ENCODE assay signal across 13 cellular contexts in genomic region chr1:156434976-156435550, GRCh38.
DNase-seq lines count a peak whose midpoint lies in the region; ATAC-seq, FAIRE-seq and TF ChIP-seq lines count a peak whose summit lies in the region.
"Had no signal": no experiment of that assay in that cellular context is flagged by ENCODE, and none has a peak within 500 bp of the region (broad histone marks: within the 10 kb centered on the region; RNA-seq: fewer than 3 reads in every experiment).

No MANE protein-coding gene starts in this region.

- peak overlapping the region in 1 of 4 experiments; percentile 34; a peak in 1 of 7 replicates for H3K9ac ChIP-seq in H1 (replicated peaks in 1 of 4; ENCODE audit: extremely low read depth in 1 of 4, low read depth in 3 of 4, low read length in 3 of 4)

- no peak overlapping the region for H3K14ac ChIP-seq in H1 (ENCODE audit: insufficient read length)

- no peak overlapping the region for H3K56ac ChIP-seq in H1 (replicated peaks; ENCODE audit: insufficient read length, low read depth, low read length)

- peaks cover 0 to 4% (median 0%) of the 10 kb centered on the region in 8 donors for H3K9me3 Mint-ChIP-seq in CD4-positive, alpha-beta memory T cell
- H3K9me3 Mint-ChIP-seq in T-cell = no peaks in the 10 kb centered on the region
- no peaks in the 10 kb centered on the region for H3K9me3 Mint-ChIP-seq in osteocyte (ENCODE audit: unreplicated experiment)

- H2BK120ac ChIP-seq in H1 (replicated peaks; ENCODE audit: low read depth, low read length) = no peak overlapping the region

- peak overlapping the region; percentile 61 to 87 (median 83) for H3K4me3 Mint-ChIP-seq in CD4-positive, alpha-beta memory T cell
- peak overlapping the region; percentile 34 to 76 (median 72) for H3K4me3 Mint-ChIP-seq in T-cell
- H3K4me3 Mint-ChIP-seq in osteocyte (ENCODE audit: unreplicated experiment) = peak overlapping the region; percentile 50

- WGBS in H1 (ENCODE audit: extremely low coverage in 1 of 2, insufficient coverage in 1 of 2, insufficient read length in 1 of 2, insufficient replicate concordance in 2 of 2, low coverage in 1 of 2, low lambda C conversion rate in 2 of 2, missing lambda C conversion rate in 1 of 2), 2 experiments = 7% methylated on average over 21 of the region's 21 CpGs; no CpG with 5 or more reads in 1 of the 2 experiments

- no peaks in the 10 kb centered on the region for H3K36me3 ChIP-seq in CD4-positive, alpha-beta memory T cell (ENCODE audit: insufficient read depth, low read length)
- peaks cover 0 to 10% (median 0%) of the 10 kb centered on the region in 4 experiments; a peak in 1 of 8 replicates for H3K36me3 ChIP-seq in H1 (ENCODE audit: control insufficient read depth in 2 of 4, insufficient read depth in 4 of 4, low read length in 3 of 4)

- peak overlapping the region in 1 of 2 donors; percentile 25 for H3K4me3 ChIP-seq in CD4-positive, alpha-beta memory T cell (ENCODE audit: low read length in 2 of 2)
- H3K4me3 ChIP-seq in H1 (ENCODE audit: extremely low read depth in 1 of 4, insufficient read depth in 2 of 4, low read depth in 3 of 4, low read length in 4 of 4) = peak overlapping the region in 1 of 4 experiments; percentile 39; a peak in 2 of 8 replicates
- H3K4me3 ChIP-seq: PC-9 had no signal

- H2AK5ac ChIP-seq in H1 (ENCODE audit: low read depth, low read length) = no peak overlapping the region

- peak overlapping the region; percentile 52 to 62; a peak in 3 of 4 replicates for H3K4me2 ChIP-seq in H1 (ENCODE audit: insufficient read depth in 1 of 2, low read depth in 2 of 2, low read length in 2 of 2)
- H3K4me2 ChIP-seq: PC-9 had no signal

- CTCF ChIA-PET in CD4-positive, alpha-beta memory T cell (lab: Charles Lee; ENCODE audit: partially characterized antibody) = interaction anchor here (1.0 to 2.9 kb wide), 2 partner anchors 11 to 50 kb away, joined by 3 to 9 read pairs; no protein-coding TSS in a partner anchor
- CTCF ChIA-PET in T-cell (lab: Charles Lee) = interaction anchor here in 1 of 2 donors (0.6 kb wide), 1 partner anchor 116 kb away, joined by 3 read pairs; no protein-coding TSS in a partner anchor
- CTCF ChIA-PET in H1 (lab: Charles Lee; ENCODE audit: partially characterized antibody) = interaction anchor here (0.7 to 14.9 kb wide), 6 partner anchors 12 to 60 kb away, joined by 3 to 217 read pairs (median 61); no protein-coding TSS in a partner anchor

- H3K23ac ChIP-seq in H1 (ENCODE audit: insufficient read length) = no peak overlapping the region

- no peak for TF ChIP-seq RAD21 in H1 (IDR thresholded peaks at IDR 0.05 in 1 of 2, conservative IDR thresholded peaks at IDR 0.05 in 1 of 2; ENCODE audit: low read depth in 2 of 2, low read length in 2 of 2)

- H2BK15ac ChIP-seq in H1 (ENCODE audit: low read length) = no peak overlapping the region

- H3K36me3 Mint-ChIP-seq in CD4-positive, alpha-beta memory T cell = no peaks in the 10 kb centered on the region
- H3K36me3 Mint-ChIP-seq in T-cell = no peaks in the 10 kb centered on the region
- peaks cover 3% of the 10 kb centered on the region for H3K36me3 Mint-ChIP-seq in osteocyte (ENCODE audit: unreplicated experiment)

- H3K27me3 Mint-ChIP-seq in CD4-positive, alpha-beta memory T cell = peaks cover 72 to 79% of the 10 kb centered on the region in 2 donors
- peaks cover 75 to 87% of the 10 kb centered on the region in 2 donors for H3K27me3 Mint-ChIP-seq in T-cell
- H3K27me3 Mint-ChIP-seq in osteocyte (ENCODE audit: unreplicated experiment) = peaks cover 89% of the 10 kb centered on the region

- no peak overlapping the region for H2BK20ac ChIP-seq in H1 (ENCODE audit: low read length)

- TF ChIP-seq POLR2A in H1 (IDR thresholded peaks at IDR 0.05; ENCODE audit: control extremely low read depth in 1 of 2, low read depth in 2 of 2, low read length in 2 of 2) = no peak

- ATAC-seq in T-cell (replicated peaks in 1 of 4) = peak in 2 of 4 experiments; percentile 18 to 34
- no peak for ATAC-seq in HG03571 (IDR thresholded peaks at IDR 0.05; ENCODE audit: unreplicated experiment)
- ATAC-seq in HG03039 (IDR thresholded peaks at IDR 0.05; ENCODE audit: unreplicated experiment) = no peak
- ATAC-seq in sciatic nerve = no peak

- H4K5ac ChIP-seq in H1 (ENCODE audit: insufficient read length, low read depth, low read length) = no peak overlapping the region

- no peak overlapping the region for H3K27ac ChIP-seq in CD4-positive, alpha-beta memory T cell (ENCODE audit: low read depth, low read length)
- H3K27ac ChIP-seq in H1 (ENCODE audit: low read depth, low read length) = no peak overlapping the region
- H3K27ac ChIP-seq: HL-60, PC-9 had no signal

- peaks cover 18 to 35% (median 23%) of the 10 kb centered on the region in 4 donors for H3K4me1 Mint-ChIP-seq in CD4-positive, alpha-beta memory T cell
- H3K4me1 Mint-ChIP-seq in T-cell = peaks cover 26 to 41% (median 29%) of the 10 kb centered on the region in 3 donors
- peaks cover 11% of the 10 kb centered on the region for H3K4me1 Mint-ChIP-seq in osteocyte (ENCODE audit: unreplicated experiment)

- H2BK12ac ChIP-seq in H1 (ENCODE audit: low read depth, low read length) = no peak overlapping the region

- no peak for FAIRE-seq in H1 (lab: Jason Lieb, UNC)

- H3K4me1 ChIP-seq in CD4-positive, alpha-beta memory T cell (ENCODE audit: insufficient read depth, low read length) = peaks cover 36% of the 10 kb centered on the region
- peaks cover 9 to 46% (median 18%) of the 10 kb centered on the region in 4 experiments for H3K4me1 ChIP-seq in H1 (replicated peaks in 1 of 4; ENCODE audit: control insufficient read depth in 3 of 4, insufficient read depth in 4 of 4, low read length in 3 of 4)

- peak overlapping the region in 1 of 7 donors; percentile 36 for H3K27ac Mint-ChIP-seq in CD4-positive, alpha-beta memory T cell
- H3K27ac Mint-ChIP-seq in T-cell (peak overlapping the region in 1 of 2 donors; percentile 21), osteocyte (ENCODE audit: unreplicated experiment) (no peak overlapping the region)

- H3K79me1 ChIP-seq in H1 (ENCODE audit: low read depth, low read length) = no peaks in the 10 kb centered on the region

- intact Hi-C loops in CD4-positive, alpha-beta memory T cell (cut with micrococcal nuclease) = no loop called here
- intact Hi-C loops in sciatic nerve (cut with DNase I) = no loop called here

- H3K18ac ChIP-seq in H1 (ENCODE audit: extremely low read depth, low read length) = no peak overlapping the region

- H4K20me1 ChIP-seq in H1 (replicated peaks in 1 of 2; ENCODE audit: control insufficient read depth in 1 of 2, insufficient read depth in 2 of 2, low read length in 2 of 2) = peaks cover 4 to 20% of the 10 kb centered on the region in 2 experiments

- H3K4ac ChIP-seq in H1 (replicated peaks; ENCODE audit: insufficient read length, low read depth, low read length) = peak overlapping the region; percentile 19

- POLR2A ChIA-PET in CD4-positive, alpha-beta memory T cell (lab: Charles Lee; ENCODE audit: partially characterized antibody) = interaction anchor here (1.4 to 2.5 kb wide), 2 partner anchors 13 to 49 kb away, joined by 4 to 5 read pairs; no protein-coding TSS in a partner anchor
- POLR2A ChIA-PET in T-cell (lab: Charles Lee) = no interaction called here
- POLR2A ChIA-PET in H1 (lab: Charles Lee; ENCODE audit: partially characterized antibody) = interaction anchor here (0.6 to 6.4 kb wide), 4 partner anchors 11 to 1335 kb away, joined by 3 to 74 read pairs (median 9); no protein-coding TSS in a partner anchor

- no peaks in the 10 kb centered on the region for H3K9me3 ChIP-seq in CD4-positive, alpha-beta memory T cell (ENCODE audit: control insufficient read depth in 1 of 2, low read length in 2 of 2)
- no peaks in the 10 kb centered on the region for H3K9me3 ChIP-seq in H1 (ENCODE audit: insufficient read depth in 2 of 2, low read depth in 1 of 2, low read length in 1 of 2)

- H2BK5ac ChIP-seq in H1 (ENCODE audit: low read depth, low read length) = no peak overlapping the region

- peaks cover 6% of the 10 kb centered on the region; the same call in 1 of the 2 replicates for H3K23me2 ChIP-seq in H1 (ENCODE audit: low read depth, low read length)

- H4K8ac ChIP-seq in H1 (ENCODE audit: extremely low read depth, insufficient read depth, low read length) = 0 out of 2 replicates have a peak overlapping the region, but pooled peaks have one; percentile 73

- DNase-seq in CD4-positive, alpha-beta memory T cell = no peak
- DNase-seq in T-cell (no peak), H1 (ENCODE audit: low read depth in 1 of 2, low spot score in 2 of 2) (no peak), osteocyte (ENCODE audit: extremely low spot score, unreplicated experiment) (no peak), sciatic nerve (ENCODE audit: low spot score) (no peak), cortex of kidney (lab: John Stamatoyannopoulos, UW) (no peak)
- DNase-seq: activated CD4-positive, CD25-positive, alpha-beta regulatory T cell treated with anti-CD3 and anti-CD28 coated beads, Interleukin-2, amount 50 U/mL, for 72 hours; DMS 273 treated with DMSO at 0.1 percent for 48 hours; HCEC 1CT; PC-9 had no signal

- H2AFZ ChIP-seq in H1 (ENCODE audit: low read length) = no peak overlapping the region
- H2AFZ ChIP-seq: PC-9 had no signal

- H3K27me3 ChIP-seq in CD4-positive, alpha-beta memory T cell (ENCODE audit: insufficient read depth, low read length) = peaks cover 81% of the 10 kb centered on the region
- H3K27me3 ChIP-seq in H1 (replicated peaks in 1 of 4; ENCODE audit: control insufficient read depth in 3 of 4, extremely low read depth in 1 of 4, insufficient read depth in 3 of 4, low read length in 3 of 4) = peaks cover 82 to 100% (median 98%) of the 10 kb centered on the region in 4 experiments

- no peak overlapping the region for H4K91ac ChIP-seq in H1 (replicated peaks; ENCODE audit: insufficient read length, low read length)

- no peak for TF ChIP-seq EP300 in H1 (IDR thresholded peaks at IDR 0.05; ENCODE audit: borderline replicate concordance in 1 of 2, low read depth in 2 of 2, low read length in 2 of 2)

- TF ChIP-seq CTCF in H1 (IDR thresholded peaks at IDR 0.05; ENCODE audit: control extremely low read depth in 1 of 3, insufficient read depth in 1 of 3, low read depth in 1 of 3, low read length in 3 of 3) (no peak), osteocyte (IDR thresholded peaks at IDR 0.05) (no peak)

- no peaks in the 10 kb centered on the region for H3K79me2 ChIP-seq in H1 (ENCODE audit: control insufficient read depth in 1 of 2, insufficient read depth in 2 of 2, low read length in 2 of 2)

TF ChIP-seq in H1, 55 proteins besides CTCF, POLR2A, EP300 and RAD21:
- TF ChIP-seq TAF1 (IDR thresholded peaks at IDR 0.05; ENCODE audit: low read depth, low read length) (no peak), SUZ12 (IDR thresholded peaks at IDR 0.05; ENCODE audit: low read length) (peak; percentile 98; the same call in 1 of the 2 replicates), EGR1 (IDR thresholded peaks at IDR 0.05; ENCODE audit: borderline replicate concordance, low read depth, low read length) (no peak)

Comparison
In these comparisons a context has a peak if more than half of its experiments do, and no peak if none do; other contexts are left out.
1. POLR2A ChIA-PET loops: an anchor here in CD4-positive, alpha-beta memory T cell (1.4 to 2.5 kb wide) and H1 (0.6 to 6.4 kb wide); none called in T-cell.